Comparison of ENCODE assay signal across 8 cellular contexts in genomic region chr14:105180598-105181528, GRCh38. TPM values are rescaled to one million over a fixed set of nuclear protein-coding genes. Genes with fewer than 3 reads are reported as not detected.
DNase-seq lines count a peak whose midpoint lies in the region; ATAC-seq and TF ChIP-seq lines count a peak whose summit lies in the region.

Gene NUDT14 (minus strand): TSS chr14:105181312. CDS start chr14:105181209, 103 bp downstream.

- H3K9ac ChIP-seq in mucosa of rectum (ENCODE audit: low read depth in 1 of 2, low read length in 2 of 2) = peak within 1 kb of the TSS in 1 of 2 donors; percentile 47

- no peaks in the 10 kb centered on the region for H3K27me3 ChIP-seq in mucosa of rectum (ENCODE audit: control insufficient read depth in 2 of 2, insufficient read depth in 2 of 2, low read length in 2 of 2)

- peak; percentile 97 for DNase-seq in GM10266 (ENCODE audit: extremely low spot score)
- DNase-seq in NCI-H446 (lab: John Stamatoyannopoulos, UW) = peak; percentile 29 to 73
- peak; percentile 34 for DNase-seq in activated CD8-positive, alpha-beta memory T cell treated with anti-CD3 and anti-CD28 coated beads, Interleukin-2, amount 50 U/mL, for 1 hour (ENCODE audit: extremely low read depth)
- peak; percentile 49 to 76 for DNase-seq in stimulated activated CD8-positive, alpha-beta memory T cell treated with anti-CD3 and anti-CD28 coated beads, Interleukin-7, amount 100 ng/mL, for 4 hours (ENCODE audit: low read depth in 2 of 2)
- DNase-seq in foreskin melanocyte = no peak

- peaks cover 8 to 9% of the 10 kb centered on the region in 2 donors for H3K4me1 ChIP-seq in mucosa of rectum (ENCODE audit: control insufficient read depth in 2 of 2, insufficient read depth in 2 of 2, low read length in 2 of 2)

- H3K9me3 ChIP-seq in mucosa of rectum (ENCODE audit: control insufficient read depth in 2 of 2, low read length in 2 of 2) = no peaks in the 10 kb centered on the region

- no peak for TF ChIP-seq CTCF in GM10266 (IDR thresholded peaks at IDR 0.05; ENCODE audit: control insufficient read depth, insufficient read depth, low read depth, missing control alignments)

- peak within 1 kb of the TSS; percentile 34 to 70 for H3K4me3 ChIP-seq in mucosa of rectum (ENCODE audit: low read length in 2 of 2)

- H3K27ac ChIP-seq in mucosa of rectum (ENCODE audit: low read depth in 2 of 2, low read length in 2 of 2) = peak within 1 kb of the TSS; percentile 32 to 52

- no peaks in the 10 kb centered on the region for H3K36me3 ChIP-seq in mucosa of rectum (ENCODE audit: control insufficient read depth in 2 of 2, insufficient read depth in 2 of 2, low read length in 2 of 2)

- ATAC-seq in HG02610 (IDR thresholded peaks at IDR 0.05; ENCODE audit: unreplicated experiment) = peak; percentile 51

- in situ Hi-C loops in endometrial microvascular endothelial cells (cut with HindIII; ENCODE audit: inconsistent ontology term, low pct_unique_long_range_greater_than_20kb, low sequenced_read_pairs) = no loop called here

RNA-seq across cellular contexts. Expression of gene NUDT14, which starts in this region (rescaled TPM):
- total RNA-seq in endometrial microvascular endothelial cells (ENCODE audit: inconsistent ontology term) = 29.8 TPM
